In genomic region chr1:119647734-119648619, GRCh38 we compare ENCODE assay signal across 8 cellular contexts. TPM values are rescaled to one million over a fixed set of nuclear protein-coding genes. Genes with fewer than 3 reads are reported as not detected.
A peak's percentile ranks its signal among the peaks of the same experiment; 100 is the strongest.
DNase-seq lines count a peak whose midpoint lies in the region; ATAC-seq and TF ChIP-seq lines count a peak whose summit lies in the region.

Gene ZNF697, minus strand, starts transcription at chr1:119648266. Its CDS starts 22,166 bp downstream, at chr1:119626100.

- peaks cover 15% of the 10 kb centered on the region for H3K4me1 ChIP-seq in fibroblast of lung (ENCODE audit: control insufficient read depth, extremely low read depth, insufficient read depth, low read length)
- peaks cover 0 to 10% of the 10 kb centered on the region in 2 donors for H3K4me1 ChIP-seq in muscle layer of duodenum (ENCODE audit: control insufficient read depth in 1 of 2, insufficient read depth in 2 of 2, low read length in 2 of 2)

- DNase-seq in CMK (ENCODE audit: low read depth) (peak; percentile 80), NCI-H460 (ENCODE audit: extremely low read depth, low read depth) (peak; percentile 92), fibroblast of lung (ENCODE audit: low read depth in 2 of 2) (peak; percentile 98), stromal cell of bone marrow (ENCODE audit: low read depth) (peak; percentile 96)
- peak; percentile 77 for DNase-seq in activated CD8-positive, alpha-beta memory T cell treated with anti-CD3 and anti-CD28 coated beads, Interleukin-2, amount 50 U/mL, for 48 hours

- H3K27ac ChIP-seq in fibroblast of lung (ENCODE audit: insufficient read depth, low read length): peak within 1 kb of the TSS; percentile 90
- H3K27ac ChIP-seq in muscle layer of duodenum (ENCODE audit: low read length): peak within 1 kb of the TSS; percentile 62

- H2AFZ ChIP-seq in fibroblast of lung (ENCODE audit: low read length): peak within 1 kb of the TSS; percentile 58

- peak within 1 kb of the TSS; percentile 73 for H3K4me2 ChIP-seq in fibroblast of lung (ENCODE audit: extremely low read depth, insufficient read depth, low read length)

- no peaks in the 10 kb centered on the region for H3K27me3 ChIP-seq in fibroblast of lung (ENCODE audit: control insufficient read depth, insufficient read depth, low read length)
- no peaks in the 10 kb centered on the region for H3K27me3 ChIP-seq in muscle layer of duodenum (ENCODE audit: low read depth, low read length)

- H3K9me3 ChIP-seq in fibroblast of lung (ENCODE audit: control insufficient read depth, insufficient read depth, low read depth, low read length) (no peaks in the 10 kb centered on the region), muscle layer of duodenum (ENCODE audit: control insufficient read depth in 1 of 2, low read length in 2 of 2) (no peaks in the 10 kb centered on the region)

- peak; percentile 69 for ATAC-seq in GM19324 (IDR thresholded peaks at IDR 0.05; ENCODE audit: low FRiP score, unreplicated experiment)
- peak; percentile 77 for ATAC-seq in HG03432 (IDR thresholded peaks at IDR 0.05; ENCODE audit: unreplicated experiment)

- TF ChIP-seq CTCF in fibroblast of lung (conservative IDR thresholded peaks at IDR 0.05 in 1 of 2, IDR thresholded peaks at IDR 0.05 in 1 of 2; ENCODE audit: low read depth in 1 of 2, low read length in 2 of 2): peak; percentile 32 to 60

- H3K79me2 ChIP-seq in fibroblast of lung (ENCODE audit: control insufficient read depth, insufficient read depth, low read length): peaks cover 45% of the 10 kb centered on the region

- H3K9ac ChIP-seq in fibroblast of lung (ENCODE audit: insufficient read depth, low read length): peak within 1 kb of the TSS; percentile 89

- H3K36me3 ChIP-seq in fibroblast of lung (ENCODE audit: control insufficient read depth, insufficient read depth, low read length): no peaks in the 10 kb centered on the region
- no peaks in the 10 kb centered on the region for H3K36me3 ChIP-seq in muscle layer of duodenum (ENCODE audit: control insufficient read depth in 1 of 2, insufficient read depth in 2 of 2, low read length in 2 of 2)

- H3K4me3 ChIP-seq in fibroblast of lung (replicated peaks in 1 of 4; ENCODE audit: control extremely low read depth in 1 of 4, insufficient read depth in 1 of 4, low read depth in 3 of 4, low read length in 4 of 4) (peak within 1 kb of the TSS; percentile 80 to 94 (median 88)), muscle layer of duodenum (ENCODE audit: low read depth in 1 of 2, low read length in 2 of 2) (peak within 1 kb of the TSS; percentile 86 to 88)

- H4K20me1 ChIP-seq in fibroblast of lung (ENCODE audit: control insufficient read depth, extremely low read depth, insufficient read depth, low read length): peaks cover 2% of the 10 kb centered on the region

RNA-seq across cellular contexts. Expression of gene ZNF697, which starts in this region (rescaled TPM):
- 1.8 and 3.2 TPM in 2 replicates for total RNA-seq in NCI-H460 (2014; rRNA removed; shearing (Covaris generic))
- polyA plus RNA-seq in NCI-H460 (2014; cell fraction: nucleus; rRNA removed): 0.55 and 0.67 TPM in 2 replicates
- 22.3 and 23.0 TPM in 2 replicates for total RNA-seq in fibroblast of lung
- polyA plus RNA-seq in fibroblast of lung: 7.4 and 9.6 TPM in 2 replicates
- polyA plus RNA-seq in fibroblast of lung (2012): 7.7 and 10.0 TPM in 2 replicates
- 3.6 and 4.4 TPM in 2 replicates for polyA minus RNA-seq in fibroblast of lung (ENCODE audit: low replicate concordance)

Comparison
In these comparisons a context has a peak if more than half of its experiments do, and no peak if none do; other contexts are left out.
1. Peak in every context shown above with its lines: DNase-seq, ATAC-seq, H3K4me3 ChIP-seq and H3K27ac ChIP-seq.